Comparison of ENCODE assay signal across 12 cellular contexts in genomic region chr15:39770748-39771689, GRCh38. TPM values are rescaled to one million over a fixed set of nuclear protein-coding genes. Genes with fewer than 3 reads are reported as not detected.
DNase-seq lines count a peak whose midpoint lies in the region; FAIRE-seq and TF ChIP-seq lines count a peak whose summit lies in the region.
"Had no signal": no experiment of that assay in that cellular context is flagged by ENCODE, and none has a peak within 500 bp of the region (broad histone marks: within the 10 kb centered on the region; RNA-seq: fewer than 3 reads in every experiment).

No MANE protein-coding gene starts in this region.

- H3K4me3 Mint-ChIP-seq in astrocyte (ENCODE audit: unreplicated experiment) (peak overlapping the region; percentile 1), immature natural killer cell (peak overlapping the region in 1 of 5 donors; percentile 6)
- H3K4me3 Mint-ChIP-seq: central memory CD8-positive, alpha-beta T cell had no signal

- H3K4me1 Mint-ChIP-seq in astrocyte (ENCODE audit: low read depth, unreplicated experiment) (peaks cover 6% of the 10 kb centered on the region), immature natural killer cell (peaks cover 9 to 10% of the 10 kb centered on the region in 2 donors)
- H3K4me1 Mint-ChIP-seq: central memory CD8-positive, alpha-beta T cell had no signal

- H3K27ac Mint-ChIP-seq in astrocyte (ENCODE audit: unreplicated experiment): peak overlapping the region; percentile 31
- H3K27ac Mint-ChIP-seq in immature natural killer cell: peak overlapping the region in 4 of 6 donors; percentile 9 to 61 (median 48)

- POLR2A ChIA-PET in HEK293T (lab: Yijun Ruan, JAX): no interaction called here

- H3K79me2 ChIP-seq in astrocyte (ENCODE audit: insufficient read depth, low read length): no peaks in the 10 kb centered on the region

- peak overlapping the region; percentile 21 for H3K27ac ChIP-seq in astrocyte (ENCODE audit: low read depth, low read length)
- H3K27ac ChIP-seq: WERI-Rb-1 had no signal

- H2AFZ ChIP-seq in astrocyte (ENCODE audit: low read depth, low read length): peak overlapping the region; percentile 81

- DNase-seq in HT1080 (ENCODE audit: low read depth) (peak; percentile 38), astrocyte (ENCODE audit: low read depth) (peak; percentile 86), immature natural killer cell (no peak), stromal cell of bone marrow (ENCODE audit: low read depth) (peak; percentile 73), frontal cortex (ENCODE audit: low spot score in 2 of 2) (no peak), HEK293T (ENCODE audit: extremely low spot score) (no peak), NCI-H2107 (lab: John Stamatoyannopoulos, UW) (no peak), foreskin melanocyte (no peak)
- DNase-seq: MV-4-11, WERI-Rb-1 had no signal

- no peaks in the 10 kb centered on the region for H3K27me3 Mint-ChIP-seq in astrocyte (ENCODE audit: low read depth, unreplicated experiment)
- H3K27me3 Mint-ChIP-seq in immature natural killer cell (ENCODE audit: low read depth in 3 of 3): peaks cover 0 to 1% (median 0%) of the 10 kb centered on the region in 3 donors

- no peak for TF ChIP-seq CTCF in astrocyte (IDR thresholded peaks at IDR 0.05; ENCODE audit: insufficient read depth, low read depth, low read length)

- H3K36me3 ChIP-seq in astrocyte (ENCODE audit: insufficient read depth, low read length): no peaks in the 10 kb centered on the region
- H3K36me3 ChIP-seq: WERI-Rb-1 had no signal

- peak overlapping the region; percentile 38 for H3K4me3 ChIP-seq in astrocyte (ENCODE audit: insufficient read depth, low read depth, low read length)
- H3K4me3 ChIP-seq: lung had no signal

- FAIRE-seq in astrocyte (lab: Jason Lieb, UNC) (peak; percentile 45), frontal cortex (lab: Jason Lieb, UNC) (no peak)

- no peaks in the 10 kb centered on the region for H4K20me1 ChIP-seq in astrocyte (ENCODE audit: insufficient read depth, low read length)

- CTCF ChIA-PET in HEK293T (lab: Yijun Ruan, JAX): no interaction called here

- H3K4me2 ChIP-seq in astrocyte (ENCODE audit: low read length): peak overlapping the region; percentile 72

- H3K9me3 Mint-ChIP-seq in astrocyte (ENCODE audit: unreplicated experiment) (peaks cover 3% of the 10 kb centered on the region), immature natural killer cell (no peaks in the 10 kb centered on the region)
- H3K9me3 Mint-ChIP-seq: central memory CD8-positive, alpha-beta T cell had no signal

- no peaks in the 10 kb centered on the region for H3K9me3 ChIP-seq in astrocyte (ENCODE audit: insufficient read depth, low read depth, low read length)

- H3K9ac ChIP-seq in astrocyte (ENCODE audit: low read length): peak overlapping the region; percentile 61

- H3K36me3 Mint-ChIP-seq in astrocyte (ENCODE audit: low read depth, unreplicated experiment): no peaks in the 10 kb centered on the region
- no peaks in the 10 kb centered on the region for H3K36me3 Mint-ChIP-seq in immature natural killer cell

- H3K27me3 ChIP-seq in astrocyte (ENCODE audit: insufficient read depth, low read length): no peaks in the 10 kb centered on the region

- H3K4me1 ChIP-seq in astrocyte (ENCODE audit: insufficient read depth, low read length): peaks cover 13% of the 10 kb centered on the region

TF ChIP-seq in HEK293T, 16 proteins besides CTCF, POLR2A, EP300 and RAD21:
- TF ChIP-seq BHLHE40 (IDR thresholded peaks at IDR 0.05; ENCODE audit: borderline replicate concordance) (no peak), FOXM1 (IDR thresholded peaks at IDR 0.05; ENCODE audit: borderline replicate concordance) (no peak), HDGF (IDR thresholded peaks at IDR 0.05; ENCODE audit: borderline replicate concordance) (no peak), SP1 (IDR thresholded peaks at IDR 0.05) (no peak), ELF4 (IDR thresholded peaks at IDR 0.05) (no peak), CTBP1 (IDR thresholded peaks at IDR 0.05; ENCODE audit: borderline replicate concordance) (no peak), ZNF384 (IDR thresholded peaks at IDR 0.05) (no peak), SUZ12 (IDR thresholded peaks at IDR 0.05) (no peak), L3MBTL2 (conservative IDR thresholded peaks at IDR 0.05) (no peak), TARDBP (IDR thresholded peaks at IDR 0.05) (no peak), FOXA1 (IDR thresholded peaks at IDR 0.05) (no peak), PKNOX1 (IDR thresholded peaks at IDR 0.05) (no peak), LEF1 (IDR thresholded peaks at IDR 0.05; ENCODE audit: borderline replicate concordance) (no peak), NFRKB (IDR thresholded peaks at IDR 0.05) (no peak)
TF ChIP-seq in HEK293T: peak in this region for 0.

RNA-seq across cellular contexts. Expression of gene FSIP1, which starts 11.6 kb away (rescaled TPM):
- 0.43 and 0.93 TPM in 2 replicates for total RNA-seq in HT1080 (2014; rRNA removed; shearing (Covaris generic))
- polyA plus RNA-seq in HT1080 (2015; cell fraction: cytosol; rRNA removed): 0.19 and 0.21 TPM in 2 replicates
- polyA plus RNA-seq in HT1080 (2015; cell fraction: nucleus; rRNA removed): 0.42 and 0.49 TPM in 2 replicates
- total RNA-seq in astrocyte (0.77 and 0.84 TPM in 2 replicates), frontal cortex (17.5 TPM)
- polyA plus RNA-seq in immature natural killer cell: 1 to 10 TPM; 1.3 to 3.0 (median 2.0) TPM

Comparison
In these comparisons a context has a peak if more than half of its experiments do, and no peak if none do; other contexts are left out.
1. DNase-seq: peak in HT1080 (single experiment), astrocyte (single experiment) and stromal cell of bone marrow (single experiment); none in immature natural killer cell (0 of 3), frontal cortex (0 of 2), HEK293T (single experiment), NCI-H2107 (single experiment) and foreskin melanocyte (single experiment).